In the genomic region with DNA sequence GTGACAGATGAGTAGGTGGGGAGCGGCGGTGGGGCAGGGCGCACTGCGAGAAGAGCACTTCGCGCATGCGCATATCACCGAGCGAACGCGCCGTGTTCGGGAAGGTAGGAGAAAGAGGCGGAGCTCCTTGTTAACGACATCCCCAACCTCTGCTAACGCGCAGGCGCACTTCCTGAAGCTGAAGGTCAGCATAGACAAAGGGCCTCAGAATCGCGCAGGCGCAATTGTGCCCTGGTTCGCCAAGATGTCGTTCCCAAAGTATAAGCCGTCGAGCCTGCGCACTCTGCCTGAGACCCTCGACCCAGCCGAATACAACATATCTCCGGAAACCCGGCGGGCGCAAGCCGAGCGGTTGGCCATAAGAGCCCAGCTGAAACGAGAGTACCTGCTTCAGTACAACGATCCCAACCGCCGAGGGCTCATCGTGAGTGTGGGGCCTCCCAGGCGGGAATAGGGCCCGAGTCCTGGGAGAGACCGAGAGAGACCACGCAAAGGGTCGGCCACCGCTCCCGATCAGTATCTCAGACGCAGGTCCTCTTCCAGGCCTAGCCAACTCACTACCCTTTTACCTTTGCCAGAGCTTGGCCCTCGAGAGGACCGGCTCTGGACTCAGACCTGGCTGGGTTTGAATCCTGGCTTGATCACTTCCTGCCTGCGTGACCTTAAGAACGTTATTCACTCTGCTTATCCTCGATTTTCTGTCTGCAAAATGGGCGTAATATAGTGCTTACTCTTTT, we compare ENCODE assay signal across 1 cellular context.
TF ChIP-seq lines count a peak whose summit lies in the region.

A gene (plus strand): TSS at position 221 of the 737 bp plus-strand sequence. CDS start 24 bp downstream, at position 245.

TF ChIP-seq in HepG2, 621 proteins besides CTCF, POLR2A, EP300 and RAD21 (continued from another document and continues in another):
- TF ChIP-seq, protein P1, sequence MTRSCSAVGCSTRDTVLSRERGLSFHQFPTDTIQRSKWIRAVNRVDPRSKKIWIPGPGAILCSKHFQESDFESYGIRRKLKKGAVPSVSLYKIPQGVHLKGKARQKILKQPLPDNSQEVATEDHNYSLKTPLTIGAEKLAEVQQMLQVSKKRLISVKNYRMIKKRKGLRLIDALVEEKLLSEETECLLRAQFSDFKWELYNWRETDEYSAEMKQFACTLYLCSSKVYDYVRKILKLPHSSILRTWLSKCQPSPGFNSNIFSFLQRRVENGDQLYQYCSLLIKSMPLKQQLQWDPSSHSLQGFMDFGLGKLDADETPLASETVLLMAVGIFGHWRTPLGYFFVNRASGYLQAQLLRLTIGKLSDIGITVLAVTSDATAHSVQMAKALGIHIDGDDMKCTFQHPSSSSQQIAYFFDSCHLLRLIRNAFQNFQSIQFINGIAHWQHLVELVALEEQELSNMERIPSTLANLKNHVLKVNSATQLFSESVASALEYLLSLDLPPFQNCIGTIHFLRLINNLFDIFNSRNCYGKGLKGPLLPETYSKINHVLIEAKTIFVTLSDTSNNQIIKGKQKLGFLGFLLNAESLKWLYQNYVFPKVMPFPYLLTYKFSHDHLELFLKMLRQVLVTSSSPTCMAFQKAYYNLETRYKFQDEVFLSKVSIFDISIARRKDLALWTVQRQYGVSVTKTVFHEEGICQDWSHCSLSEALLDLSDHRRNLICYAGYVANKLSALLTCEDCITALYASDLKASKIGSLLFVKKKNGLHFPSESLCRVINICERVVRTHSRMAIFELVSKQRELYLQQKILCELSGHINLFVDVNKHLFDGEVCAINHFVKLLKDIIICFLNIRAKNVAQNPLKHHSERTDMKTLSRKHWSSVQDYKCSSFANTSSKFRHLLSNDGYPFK (CRISPR knock-in tag; IDR thresholded peaks at IDR 0.05; ENCODE audit: borderline replicate concordance) = peak; percentile 88; the same call in 1 of the 2 replicates
- TF ChIP-seq ZNF331 (CRISPR knock-in tag; IDR thresholded peaks at IDR 0.05) (no peak), KDM3A (CRISPR knock-in tag; IDR thresholded peaks at IDR 0.05; ENCODE audit: low read depth) (peak; percentile 52; the same call in 1 of the 2 replicates), ZNF614 (CRISPR knock-in tag; IDR thresholded peaks at IDR 0.05; ENCODE audit: borderline replicate concordance) (peak; percentile 44; the same call in 1 of the 2 replicates), ZNF34 (CRISPR knock-in tag; IDR thresholded peaks at IDR 0.05; ENCODE audit: borderline replicate concordance) (no peak), HNF4G (IDR thresholded peaks at IDR 0.05; ENCODE audit: borderline replicate concordance, low read depth, low read length) (no peak), HNF4G (CRISPR knock-in tag; IDR thresholded peaks at IDR 0.05; ENCODE audit: borderline replicate concordance, low read depth) (no peak), RCOR2 (CRISPR knock-in tag; IDR thresholded peaks at IDR 0.05) (peak; percentile 55; the same call in 1 of the 2 replicates), HOXD1 (CRISPR knock-in tag; IDR thresholded peaks at IDR 0.05) (no peak), CCAR2 (optimal IDR thresholded peaks at IDR 0.05; ENCODE audit: low read depth, low read length) (no peak), MAFF (IDR thresholded peaks at IDR 0.05; ENCODE audit: low read depth, low read length) (no peak), TOPORS (CRISPR knock-in tag; IDR thresholded peaks at IDR 0.05) (0 out of 2 replicates have a peak, but pooled peaks have one; percentile 58), MEIS1 (CRISPR knock-in tag; IDR thresholded peaks at IDR 0.05; ENCODE audit: borderline replicate concordance) (0 out of 2 replicates have a peak, but pooled peaks have one; percentile 77), ZNF232 (CRISPR knock-in tag; IDR thresholded peaks at IDR 0.05; ENCODE audit: borderline replicate concordance) (no peak), ZNF329 (CRISPR knock-in tag; IDR thresholded peaks at IDR 0.05; ENCODE audit: low read depth) (no peak), ZNF781 (CRISPR knock-in tag; IDR thresholded peaks at IDR 0.05; ENCODE audit: borderline replicate concordance, not compliant biosample characterization) (no peak), MXD4 (CRISPR knock-in tag; IDR thresholded peaks at IDR 0.05) (no peak), ZNF292 (CRISPR knock-in tag; IDR thresholded peaks at IDR 0.05; ENCODE audit: borderline replicate concordance, low read depth) (0 out of 2 replicates have a peak, but pooled peaks have one; percentile 29), NR3C1 (CRISPR knock-in tag; IDR thresholded peaks at IDR 0.05) (no peak), GTF2F1 (IDR thresholded peaks at IDR 0.05; ENCODE audit: low read length) (no peak), ISX (CRISPR knock-in tag; conservative IDR thresholded peaks at IDR 0.05) (no peak), GZF1 (CRISPR knock-in tag; IDR thresholded peaks at IDR 0.05) (peak; percentile 62; the same call in 1 of the 2 replicates)
- TF ChIP-seq, protein P2, sequence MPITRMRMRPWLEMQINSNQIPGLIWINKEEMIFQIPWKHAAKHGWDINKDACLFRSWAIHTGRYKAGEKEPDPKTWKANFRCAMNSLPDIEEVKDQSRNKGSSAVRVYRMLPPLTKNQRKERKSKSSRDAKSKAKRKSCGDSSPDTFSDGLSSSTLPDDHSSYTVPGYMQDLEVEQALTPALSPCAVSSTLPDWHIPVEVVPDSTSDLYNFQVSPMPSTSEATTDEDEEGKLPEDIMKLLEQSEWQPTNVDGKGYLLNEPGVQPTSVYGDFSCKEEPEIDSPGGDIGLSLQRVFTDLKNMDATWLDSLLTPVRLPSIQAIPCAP (CRISPR knock-in tag; IDR thresholded peaks at IDR 0.05; ENCODE audit: low read depth) = no peak
- TF ChIP-seq, protein P3, sequence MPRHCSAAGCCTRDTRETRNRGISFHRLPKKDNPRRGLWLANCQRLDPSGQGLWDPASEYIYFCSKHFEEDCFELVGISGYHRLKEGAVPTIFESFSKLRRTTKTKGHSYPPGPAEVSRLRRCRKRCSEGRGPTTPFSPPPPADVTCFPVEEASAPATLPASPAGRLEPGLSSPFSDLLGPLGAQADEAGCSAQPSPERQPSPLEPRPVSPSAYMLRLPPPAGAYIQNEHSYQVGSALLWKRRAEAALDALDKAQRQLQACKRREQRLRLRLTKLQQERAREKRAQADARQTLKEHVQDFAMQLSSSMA (CRISPR knock-in tag; IDR thresholded peaks at IDR 0.05) = no peak
- TF ChIP-seq, protein P4, sequence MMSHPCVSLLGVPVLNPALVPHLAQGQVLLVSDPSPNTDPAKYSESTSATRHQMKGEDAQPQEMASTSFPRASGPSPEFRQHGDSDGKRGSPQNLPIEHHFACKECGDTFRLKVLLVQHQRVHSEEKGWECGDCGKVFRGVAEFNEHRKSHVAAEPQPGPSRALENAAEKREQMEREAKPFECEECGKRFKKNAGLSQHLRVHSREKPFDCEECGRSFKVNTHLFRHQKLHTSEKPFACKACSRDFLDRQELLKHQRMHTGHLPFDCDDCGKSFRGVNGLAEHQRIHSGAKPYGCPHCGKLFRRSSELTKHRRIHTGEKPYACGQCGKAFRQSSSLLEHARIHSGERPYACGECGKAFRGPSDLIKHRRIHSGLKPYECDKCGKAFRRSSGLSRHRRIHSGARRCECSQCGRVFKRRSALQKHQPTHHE (CRISPR knock-in tag; IDR thresholded peaks at IDR 0.05; ENCODE audit: borderline replicate concordance) = peak; percentile 48; the same call in 1 of the 2 replicates
- TF ChIP-seq, protein P5, sequence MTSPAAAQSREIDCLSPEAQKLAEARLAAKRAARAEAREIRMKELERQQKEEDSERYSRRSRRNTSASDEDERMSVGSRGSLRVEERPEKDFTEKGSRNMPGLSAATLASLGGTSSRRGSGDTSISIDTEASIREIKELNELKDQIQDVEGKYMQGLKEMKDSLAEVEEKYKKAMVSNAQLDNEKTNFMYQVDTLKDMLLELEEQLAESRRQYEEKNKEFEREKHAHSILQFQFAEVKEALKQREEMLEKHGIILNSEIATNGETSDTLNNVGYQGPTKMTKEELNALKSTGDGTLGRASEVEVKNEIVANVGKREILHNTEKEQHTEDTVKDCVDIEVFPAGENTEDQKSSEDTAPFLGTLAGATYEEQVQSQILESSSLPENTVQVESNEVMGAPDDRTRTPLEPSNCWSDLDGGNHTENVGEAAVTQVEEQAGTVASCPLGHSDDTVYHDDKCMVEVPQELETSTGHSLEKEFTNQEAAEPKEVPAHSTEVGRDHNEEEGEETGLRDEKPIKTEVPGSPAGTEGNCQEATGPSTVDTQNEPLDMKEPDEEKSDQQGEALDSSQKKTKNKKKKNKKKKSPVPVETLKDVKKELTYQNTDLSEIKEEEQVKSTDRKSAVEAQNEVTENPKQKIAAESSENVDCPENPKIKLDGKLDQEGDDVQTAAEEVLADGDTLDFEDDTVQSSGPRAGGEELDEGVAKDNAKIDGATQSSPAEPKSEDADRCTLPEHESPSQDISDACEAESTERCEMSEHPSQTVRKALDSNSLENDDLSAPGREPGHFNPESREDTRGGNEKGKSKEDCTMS (CRISPR knock-in tag; conservative IDR thresholded peaks at IDR 0.05) = no peak
- TF ChIP-seq, protein P6, sequence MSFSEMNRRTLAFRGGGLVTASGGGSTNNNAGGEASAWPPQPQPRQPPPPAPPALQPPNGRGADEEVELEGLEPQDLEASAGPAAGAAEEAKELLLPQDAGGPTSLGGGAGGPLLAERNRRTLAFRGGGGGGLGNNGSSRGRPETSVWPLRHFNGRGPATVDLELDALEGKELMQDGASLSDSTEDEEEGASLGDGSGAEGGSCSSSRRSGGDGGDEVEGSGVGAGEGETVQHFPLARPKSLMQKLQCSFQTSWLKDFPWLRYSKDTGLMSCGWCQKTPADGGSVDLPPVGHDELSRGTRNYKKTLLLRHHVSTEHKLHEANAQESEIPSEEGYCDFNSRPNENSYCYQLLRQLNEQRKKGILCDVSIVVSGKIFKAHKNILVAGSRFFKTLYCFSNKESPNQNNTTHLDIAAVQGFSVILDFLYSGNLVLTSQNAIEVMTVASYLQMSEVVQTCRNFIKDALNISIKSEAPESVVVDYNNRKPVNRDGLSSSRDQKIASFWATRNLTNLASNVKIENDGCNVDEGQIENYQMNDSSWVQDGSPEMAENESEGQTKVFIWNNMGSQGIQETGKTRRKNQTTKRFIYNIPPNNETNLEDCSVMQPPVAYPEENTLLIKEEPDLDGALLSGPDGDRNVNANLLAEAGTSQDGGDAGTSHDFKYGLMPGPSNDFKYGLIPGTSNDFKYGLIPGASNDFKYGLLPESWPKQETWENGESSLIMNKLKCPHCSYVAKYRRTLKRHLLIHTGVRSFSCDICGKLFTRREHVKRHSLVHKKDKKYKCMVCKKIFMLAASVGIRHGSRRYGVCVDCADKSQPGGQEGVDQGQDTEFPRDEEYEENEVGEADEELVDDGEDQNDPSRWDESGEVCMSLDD (CRISPR knock-in tag; IDR thresholded peaks at IDR 0.05; ENCODE audit: borderline replicate concordance) = no peak
- TF ChIP-seq, protein P7, sequence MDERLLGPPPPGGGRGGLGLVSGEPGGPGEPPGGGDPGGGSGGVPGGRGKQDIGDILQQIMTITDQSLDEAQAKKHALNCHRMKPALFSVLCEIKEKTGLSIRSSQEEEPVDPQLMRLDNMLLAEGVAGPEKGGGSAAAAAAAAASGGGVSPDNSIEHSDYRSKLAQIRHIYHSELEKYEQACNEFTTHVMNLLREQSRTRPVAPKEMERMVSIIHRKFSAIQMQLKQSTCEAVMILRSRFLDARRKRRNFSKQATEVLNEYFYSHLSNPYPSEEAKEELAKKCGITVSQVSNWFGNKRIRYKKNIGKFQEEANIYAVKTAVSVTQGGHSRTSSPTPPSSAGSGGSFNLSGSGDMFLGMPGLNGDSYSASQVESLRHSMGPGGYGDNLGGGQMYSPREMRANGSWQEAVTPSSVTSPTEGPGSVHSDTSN (CRISPR knock-in tag; IDR thresholded peaks at IDR 0.05) = no peak; the same call in 1 of the 2 replicates
- TF ChIP-seq, protein P8, sequence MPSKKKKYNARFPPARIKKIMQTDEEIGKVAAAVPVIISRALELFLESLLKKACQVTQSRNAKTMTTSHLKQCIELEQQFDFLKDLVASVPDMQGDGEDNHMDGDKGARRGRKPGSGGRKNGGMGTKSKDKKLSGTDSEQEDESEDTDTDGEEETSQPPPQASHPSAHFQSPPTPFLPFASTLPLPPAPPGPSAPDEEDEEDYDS (CRISPR knock-in tag; IDR thresholded peaks at IDR 0.05) = peak; percentile 85
- TF ChIP-seq, protein P9, sequence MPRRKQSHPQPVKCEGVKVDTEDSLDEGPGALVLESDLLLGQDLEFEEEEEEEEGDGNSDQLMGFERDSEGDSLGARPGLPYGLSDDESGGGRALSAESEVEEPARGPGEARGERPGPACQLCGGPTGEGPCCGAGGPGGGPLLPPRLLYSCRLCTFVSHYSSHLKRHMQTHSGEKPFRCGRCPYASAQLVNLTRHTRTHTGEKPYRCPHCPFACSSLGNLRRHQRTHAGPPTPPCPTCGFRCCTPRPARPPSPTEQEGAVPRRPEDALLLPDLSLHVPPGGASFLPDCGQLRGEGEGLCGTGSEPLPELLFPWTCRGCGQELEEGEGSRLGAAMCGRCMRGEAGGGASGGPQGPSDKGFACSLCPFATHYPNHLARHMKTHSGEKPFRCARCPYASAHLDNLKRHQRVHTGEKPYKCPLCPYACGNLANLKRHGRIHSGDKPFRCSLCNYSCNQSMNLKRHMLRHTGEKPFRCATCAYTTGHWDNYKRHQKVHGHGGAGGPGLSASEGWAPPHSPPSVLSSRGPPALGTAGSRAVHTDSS (CRISPR knock-in tag; conservative IDR thresholded peaks at IDR 0.05) = no peak
- TF ChIP-seq, protein P10, sequence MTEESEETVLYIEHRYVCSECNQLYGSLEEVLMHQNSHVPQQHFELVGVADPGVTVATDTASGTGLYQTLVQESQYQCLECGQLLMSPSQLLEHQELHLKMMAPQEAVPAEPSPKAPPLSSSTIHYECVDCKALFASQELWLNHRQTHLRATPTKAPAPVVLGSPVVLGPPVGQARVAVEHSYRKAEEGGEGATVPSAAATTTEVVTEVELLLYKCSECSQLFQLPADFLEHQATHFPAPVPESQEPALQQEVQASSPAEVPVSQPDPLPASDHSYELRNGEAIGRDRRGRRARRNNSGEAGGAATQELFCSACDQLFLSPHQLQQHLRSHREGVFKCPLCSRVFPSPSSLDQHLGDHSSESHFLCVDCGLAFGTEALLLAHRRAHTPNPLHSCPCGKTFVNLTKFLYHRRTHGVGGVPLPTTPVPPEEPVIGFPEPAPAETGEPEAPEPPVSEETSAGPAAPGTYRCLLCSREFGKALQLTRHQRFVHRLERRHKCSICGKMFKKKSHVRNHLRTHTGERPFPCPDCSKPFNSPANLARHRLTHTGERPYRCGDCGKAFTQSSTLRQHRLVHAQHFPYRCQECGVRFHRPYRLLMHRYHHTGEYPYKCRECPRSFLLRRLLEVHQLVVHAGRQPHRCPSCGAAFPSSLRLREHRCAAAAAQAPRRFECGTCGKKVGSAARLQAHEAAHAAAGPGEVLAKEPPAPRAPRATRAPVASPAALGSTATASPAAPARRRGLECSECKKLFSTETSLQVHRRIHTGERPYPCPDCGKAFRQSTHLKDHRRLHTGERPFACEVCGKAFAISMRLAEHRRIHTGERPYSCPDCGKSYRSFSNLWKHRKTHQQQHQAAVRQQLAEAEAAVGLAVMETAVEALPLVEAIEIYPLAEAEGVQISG (CRISPR knock-in tag; IDR thresholded peaks at IDR 0.05) = peak; percentile 65
- TF ChIP-seq, protein P11, sequence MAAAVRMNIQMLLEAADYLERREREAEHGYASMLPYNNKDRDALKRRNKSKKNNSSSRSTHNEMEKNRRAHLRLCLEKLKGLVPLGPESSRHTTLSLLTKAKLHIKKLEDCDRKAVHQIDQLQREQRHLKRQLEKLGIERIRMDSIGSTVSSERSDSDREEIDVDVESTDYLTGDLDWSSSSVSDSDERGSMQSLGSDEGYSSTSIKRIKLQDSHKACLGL (CRISPR knock-in tag; IDR thresholded peaks at IDR 0.05) = no peak
- TF ChIP-seq, protein P12, sequence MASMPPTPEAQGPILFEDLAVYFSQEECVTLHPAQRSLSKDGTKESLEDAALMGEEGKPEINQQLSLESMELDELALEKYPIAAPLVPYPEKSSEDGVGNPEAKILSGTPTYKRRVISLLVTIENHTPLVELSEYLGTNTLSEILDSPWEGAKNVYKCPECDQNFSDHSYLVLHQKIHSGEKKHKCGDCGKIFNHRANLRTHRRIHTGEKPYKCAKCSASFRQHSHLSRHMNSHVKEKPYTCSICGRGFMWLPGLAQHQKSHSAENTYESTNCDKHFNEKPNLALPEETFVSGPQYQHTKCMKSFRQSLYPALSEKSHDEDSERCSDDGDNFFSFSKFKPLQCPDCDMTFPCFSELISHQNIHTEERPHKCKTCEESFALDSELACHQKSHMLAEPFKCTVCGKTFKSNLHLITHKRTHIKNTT (CRISPR knock-in tag; IDR thresholded peaks at IDR 0.05) = no peak
